20 cellular contexts compared by ENCODE assay signal in genomic region chr14:100176811-100177327, GRCh38. TPM values are rescaled to one million over a fixed set of nuclear protein-coding genes. Genes with fewer than 3 reads are reported as not detected.
DNase-seq lines count a peak whose midpoint lies in the region; ATAC-seq, FAIRE-seq and TF ChIP-seq lines count a peak whose summit lies in the region.
"Had no signal": no experiment of that assay in that cellular context is flagged by ENCODE, and none has a peak within 500 bp of the region (broad histone marks: within the 10 kb centered on the region; RNA-seq: fewer than 3 reads in every experiment).

No MANE protein-coding gene starts in this region.

- H3K4me1 ChIP-seq in right cardiac atrium (ENCODE audit: control insufficient read depth, insufficient read depth, low read length) (no peaks in the 10 kb centered on the region), foreskin keratinocyte (no peaks in the 10 kb centered on the region)

- H3K9me3 ChIP-seq in right cardiac atrium (ENCODE audit: control insufficient read depth, low read length), result no peaks in the 10 kb centered on the region

- FAIRE-seq in HTR-8/SVneo (lab: Jason Lieb, UNC), result peak; percentile 55
- FAIRE-seq: D721Med had no signal

- DNase-seq in right cardiac atrium (peak in 2 of 3 donors; percentile 42 to 46), Right ventricle myocardium superior (no peak), HTR-8/SVneo (ENCODE audit: insufficient read length, low spot score) (no peak), foreskin keratinocyte (no peak), NCI-H2107 treated with DMSO at 0.1 percent for 48 hours (lab: John Stamatoyannopoulos, UW; ENCODE audit: unreplicated experiment) (no peak), midbrain (lab: John Stamatoyannopoulos, UW) (no peak)
- DNase-seq: 8988T; ACHN; C1 segment of cervical spinal cord; CD4-positive, alpha-beta T cell; DMS153; DMS79 treated with DMSO at 0.1 percent for 48 hours; GF-D8; GOT3; HCEC 1CT; KBM-7 had no signal

- H3K4me3 ChIP-seq in right cardiac atrium (ENCODE audit: low read length), result no peak overlapping the region

- 93% methylated on average over 14 of the region's 14 CpGs for WGBS in right cardiac atrium

- TF ChIP-seq CTCF in foreskin keratinocyte (conservative IDR thresholded peaks at IDR 0.05), result no peak

- no peak for ATAC-seq in right cardiac atrium
- no peak for ATAC-seq in Right ventricle myocardium superior (ENCODE audit: poor library complexity)
- peak; percentile 31 for ATAC-seq in foreskin keratinocyte
- no peak for ATAC-seq in GM19467 (IDR thresholded peaks at IDR 0.05; ENCODE audit: unreplicated experiment)
- no peak for ATAC-seq in GM18520 (IDR thresholded peaks at IDR 0.05; ENCODE audit: unreplicated experiment)

- intact Hi-C loops in right cardiac atrium (cut with DNase I) (no loop called here), Right ventricle myocardium superior (cut with DNase I) (no loop called here)

- H3K27me3 ChIP-seq in right cardiac atrium (ENCODE audit: control insufficient read depth, insufficient read depth), result no peaks in the 10 kb centered on the region
- no peaks in the 10 kb centered on the region for H3K27me3 ChIP-seq in foreskin keratinocyte

- H3K27ac ChIP-seq in right cardiac atrium (ENCODE audit: low read length), result no peak overlapping the region
- H3K27ac ChIP-seq in foreskin keratinocyte, result no peak overlapping the region
- H3K27ac ChIP-seq: HL-60 had no signal

RNA-seq across cellular contexts. Expression of gene DEGS2, which starts 17.4 kb away (rescaled TPM):
- total RNA-seq in right cardiac atrium (under 1 TPM in 3 of 4 donors, not detected in 1; 0.29 to 0.42 (median 0.31) TPM), Right ventricle myocardium superior (not detected), foreskin keratinocyte (0.07 TPM in 1 of 2 replicates, not detected in the other)
- polyA plus RNA-seq in right cardiac atrium (0.11 TPM), foreskin keratinocyte (0.04 and 0.14 TPM in 2 replicates)

Comparison
In these comparisons a context has a peak if more than half of its experiments do, and no peak if none do; other contexts are left out.
1. DNase-seq: peak in right cardiac atrium (2 of 3); none in Right ventricle myocardium superior (single experiment), HTR-8/SVneo (single experiment), foreskin keratinocyte (0 of 2), NCI-H2107 treated with DMSO at 0.1 percent for 48 hours (single experiment) and midbrain (single experiment).